ENCODE assay signal across 18 cellular contexts in genomic region chr6:187252-187840, GRCh38.
A peak's percentile ranks its signal among the peaks of the same experiment; 100 is the strongest.
DNase-seq lines count a peak whose midpoint lies in the region; ATAC-seq, FAIRE-seq and TF ChIP-seq lines count a peak whose summit lies in the region.
"Had no signal": no experiment of that assay in that cellular context is flagged by ENCODE, and none has a peak within 500 bp of the region (broad histone marks: within the 10 kb centered on the region; RNA-seq: fewer than 3 reads in every experiment).

No MANE protein-coding gene starts in this region.

- TF ChIP-seq POLR2A in GM12892 (IDR thresholded peaks at IDR 0.05; ENCODE audit: low read depth, low read length) (no peak), sigmoid colon (IDR thresholded peaks at IDR 0.05) (no peak)

- no peak for ATAC-seq in GM19351 (IDR thresholded peaks at IDR 0.05; ENCODE audit: unreplicated experiment)
- ATAC-seq in GM18873 (IDR thresholded peaks at IDR 0.05; ENCODE audit: low FRiP score, unreplicated experiment), result no peak

- intact Hi-C loops in sigmoid colon (cut with DNase I), result loop anchor here (5.0 kb wide), 2 partner anchors 105 to 145 kb away; partner anchors contain the start of gene DUSP22

- no peak overlapping the region for H3K4me3 ChIP-seq in sigmoid colon
- H3K4me3 ChIP-seq: breast epithelium, HAP-1, vagina had no signal

- H3K27ac ChIP-seq in sigmoid colon, result peak overlapping the region in 3 of 4 donors; percentile 42 to 70 (median 66)
- H3K27ac ChIP-seq: breast epithelium, vagina had no signal

- DNase-seq in GM12892 (ENCODE audit: insufficient read length), result no peak
- DNase-seq in NOMO-1 treated with DMSO at 0.1 percent for 48 hours (lab: John Stamatoyannopoulos, UW; ENCODE audit: unreplicated experiment), result peak; percentile 29
- DNase-seq in left kidney (ENCODE audit: low read depth, low spot score), result peak; percentile 21
- no peak for DNase-seq in sigmoid colon
- DNase-seq in ecto neural progenitor cell (ENCODE audit: low spot score), result no peak
- DNase-seq: activated CD4-positive, alpha-beta T cell treated with anti-CD3 and anti-CD28 coated beads, Interleukin-2, amount 50 U/mL, for 4 hours; activated naive CD8-positive, alpha-beta T cell treated with anti-CD3 and anti-CD28 coated beads for 36 hours; activated T-cell treated with anti-CD3 and anti-CD28 coated beads, Interleukin-2, amount 50 U/mL, for 48 hours; AML-193; Calu3; foreskin melanocyte; NCI-H1092 treated with DMSO at 0.1 percent for 48 hours; NCI-H2171 had no signal

- no peak for TF ChIP-seq CTCF in sigmoid colon (IDR thresholded peaks at IDR 0.05)

- H3K9me3 ChIP-seq in sigmoid colon, result no peaks in the 10 kb centered on the region
- H3K9me3 ChIP-seq: breast epithelium, HAP-1, vagina had no signal

- TF ChIP-seq EP300 in sigmoid colon (IDR thresholded peaks at IDR 0.05), result no peak

- H3K4me1 ChIP-seq in sigmoid colon, result peaks cover 0 to 22% (median 15%) of the 10 kb centered on the region in 4 donors
- H3K4me1 ChIP-seq: breast epithelium, HAP-1, vagina had no signal

- H3K27me3 ChIP-seq in sigmoid colon, result no peaks in the 10 kb centered on the region
- H3K27me3 ChIP-seq: breast epithelium, vagina had no signal

- FAIRE-seq in GM12892 (lab: Jason Lieb, UNC), result peak; percentile 14

- WGBS in sigmoid colon, 2 donors, result 42 to 58% methylated on average over 10 of the region's 10 CpGs

- no peaks in the 10 kb centered on the region for H3K36me3 ChIP-seq in sigmoid colon
- H3K36me3 ChIP-seq: breast epithelium, HAP-1, vagina had no signal

Comparison
In these comparisons a context has a peak if more than half of its experiments do, and no peak if none do; other contexts are left out.
1. DNase-seq: peak in NOMO-1 treated with DMSO at 0.1 percent for 48 hours (single experiment) and left kidney (single experiment); none in GM12892 (single experiment), sigmoid colon (single experiment) and ecto neural progenitor cell (single experiment).